Comparison of ENCODE assay signal across 9 cellular contexts in the genomic region with DNA sequence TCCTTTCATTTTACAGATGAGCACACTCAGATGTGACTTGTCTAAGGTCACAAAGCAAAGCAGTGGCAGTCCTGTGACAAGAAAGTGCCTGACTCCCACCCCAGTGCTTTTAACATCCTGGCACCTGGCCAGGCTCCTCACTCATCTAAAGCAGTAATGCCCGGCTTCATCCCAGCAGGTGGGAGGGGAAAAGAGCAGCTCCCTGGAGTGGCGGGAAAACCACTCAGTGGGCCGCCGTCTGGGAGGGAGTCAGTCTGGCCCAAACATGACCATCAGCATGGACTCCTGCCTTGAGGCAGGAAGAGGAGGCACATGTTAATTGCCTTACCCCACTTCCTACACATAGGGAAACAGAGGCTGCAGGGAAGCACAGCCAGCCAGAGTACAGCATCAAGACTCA. TPM values are rescaled to one million over a fixed set of nuclear protein-coding genes. Genes with fewer than 3 reads are reported as not detected.
DNase-seq lines count a peak whose midpoint lies in the region; ATAC-seq and TF ChIP-seq lines count a peak whose summit lies in the region.
"Had no signal": no experiment of that assay in that cellular context is flagged by ENCODE, and none has a peak within 500 bp of the region (broad histone marks: within the 10 kb centered on the region; RNA-seq: fewer than 3 reads in every experiment).

No MANE protein-coding gene starts in this region.

- no CpG with 5 or more reads among the region's 4 CpGs for WGBS in mesendoderm (ENCODE audit: extremely low coverage, insufficient coverage, low lambda C conversion rate)

- H3K36me3 ChIP-seq in mesendoderm (ENCODE audit: control insufficient read depth, insufficient read depth, low read length), result peaks cover 1% of the 10 kb centered on the region

- H3K79me2 ChIP-seq in mesendoderm (ENCODE audit: control insufficient read depth, insufficient read depth, low read length), result peaks cover 70% of the 10 kb centered on the region

- peak overlapping the region; percentile 30 for H3K23ac ChIP-seq in mesendoderm (ENCODE audit: low read length)

- H3K27me3 ChIP-seq in mesendoderm (ENCODE audit: insufficient read depth, low read length, poor library complexity), result no peaks in the 10 kb centered on the region

- H4K5ac ChIP-seq in mesendoderm (ENCODE audit: low read length), result no peak overlapping the region

- peaks cover 15% of the 10 kb centered on the region for H3K79me1 ChIP-seq in mesendoderm (ENCODE audit: low read length)

- ATAC-seq in HG02798 (IDR thresholded peaks at IDR 0.05; ENCODE audit: poor library complexity, unreplicated experiment), result no peak
- ATAC-seq: psoas muscle had no signal

- TF ChIP-seq CTCF in GM13976 (IDR thresholded peaks at IDR 0.05; ENCODE audit: borderline replicate concordance, control extremely low read depth, extremely low read depth, insufficient read depth, missing control alignments), result no peak

- no peak overlapping the region for H2BK120ac ChIP-seq in mesendoderm (ENCODE audit: low read depth, low read length)

- H3K18ac ChIP-seq in mesendoderm (ENCODE audit: low read length), result no peak overlapping the region

- no peak overlapping the region for H4K8ac ChIP-seq in mesendoderm (ENCODE audit: low read depth, low read length)

- H3K4ac ChIP-seq in mesendoderm (ENCODE audit: low read depth, low read length), result no peak overlapping the region

- peak overlapping the region; percentile 89 for H3K4me2 ChIP-seq in mesendoderm (ENCODE audit: low read length)

- DNase-seq in DMS79 treated with DMSO at 0.1 percent for 48 hours (lab: John Stamatoyannopoulos, UW) (peak; percentile 78), NCI-H1105 (lab: John Stamatoyannopoulos, UW) (peak; percentile 72), SHP77 (lab: John Stamatoyannopoulos, UW) (peak; percentile 45 to 68), mesendoderm (no peak), GM13976 (ENCODE audit: low spot score) (no peak), medulla oblongata (ENCODE audit: extremely low spot score) (no peak), NCI-H526 treated with DMSO at 0.1 percent for 48 hours (lab: John Stamatoyannopoulos, UW) (no peak)

- H2BK5ac ChIP-seq in mesendoderm (ENCODE audit: low read length), result no peak overlapping the region

- H3K56ac ChIP-seq in mesendoderm (ENCODE audit: low read length), result peak overlapping the region; percentile 99

- H3K27ac ChIP-seq in mesendoderm (ENCODE audit: low read depth, low read length), result no peak overlapping the region
- H3K27ac ChIP-seq: psoas muscle had no signal

- H3K9ac ChIP-seq in mesendoderm (ENCODE audit: low read length), result peak overlapping the region; percentile 98

- H3K4me3 ChIP-seq in mesendoderm (ENCODE audit: low read length), result no peak overlapping the region

- H2AK5ac ChIP-seq in mesendoderm (ENCODE audit: low read length), result no peak overlapping the region

- in situ Hi-C loops in GM13976 (cut with MboI; ENCODE audit: low sequenced_read_pairs, unreplicated experiment), result no loop called here

- no peak overlapping the region for H2BK15ac ChIP-seq in mesendoderm (replicated peaks; ENCODE audit: low read depth)

- H3K4me1 ChIP-seq in mesendoderm (ENCODE audit: control insufficient read depth, low read depth, low read length), result peaks cover 18% of the 10 kb centered on the region

RNA-seq across cellular contexts. Expression of a gene that starts 2.6 kb away (rescaled TPM):
- 56.1 TPM for polyA plus RNA-seq in mesendoderm (2013, experiment 1 of 2)
- polyA plus RNA-seq in mesendoderm (2013, experiment 2 of 2), result 55.8 TPM

RNA-seq across cellular contexts. Expression of a gene that starts 7.0 kb away (rescaled TPM):
- polyA plus RNA-seq in mesendoderm (2013, experiment 1 of 2), result 307 TPM
- polyA plus RNA-seq in mesendoderm (2013, experiment 2 of 2), result 321 TPM

RNA-seq across cellular contexts. Expression of a gene that starts 15.4 kb away (rescaled TPM):
- polyA plus RNA-seq in mesendoderm (2013, experiment 1 of 2), result 7.5 TPM
- polyA plus RNA-seq in mesendoderm (2013, experiment 2 of 2), result 8.7 TPM

RNA-seq across cellular contexts. Expression of a gene that starts 40.5 kb away (rescaled TPM):
- polyA plus RNA-seq in mesendoderm (2013, experiment 1 of 2), result 5.4 TPM
- 5.4 TPM for polyA plus RNA-seq in mesendoderm (2013, experiment 2 of 2)

RNA-seq across cellular contexts. Expression of a gene that starts 53.8 kb away (rescaled TPM):
- polyA plus RNA-seq in mesendoderm (2013, experiment 1 of 2), result 35.3 TPM
- polyA plus RNA-seq in mesendoderm (2013, experiment 2 of 2), result 35.2 TPM

Comparison
In these comparisons a context has a peak if more than half of its experiments do, and no peak if none do; other contexts are left out.
1. DNase-seq: peak in DMS79 treated with DMSO at 0.1 percent for 48 hours (single experiment), NCI-H1105 (single experiment) and SHP77 (2 of 2); none in mesendoderm (single experiment), GM13976 (single experiment), medulla oblongata (single experiment) and NCI-H526 treated with DMSO at 0.1 percent for 48 hours (single experiment).